Comparison of ENCODE assay signal across 8 cellular contexts in genomic region chr19:57934820-57935665, GRCh38. TPM values are rescaled to one million over a fixed set of nuclear protein-coding genes. Genes with fewer than 3 reads are reported as not detected.
DNase-seq lines count a peak whose midpoint lies in the region; ATAC-seq and FAIRE-seq lines count a peak whose summit lies in the region.

TSS of gene ZNF418 (minus strand) at chr19:57935402. CDS start at chr19:57933822, 1,580 bp downstream.

- peak within 1 kb of the TSS; percentile 92 for H3K27ac ChIP-seq in HUES64 (ENCODE audit: low read depth, low read length)

- peak within 1 kb of the TSS; percentile 81 for H3K4me3 ChIP-seq in HUES64 (ENCODE audit: low read length)

- in situ Hi-C loops in G401 (cut with HindIII; ENCODE audit: low sequenced_read_pairs), result no loop called here

- ATAC-seq in esophagus mucosa, result peak; percentile 84
- peak; percentile 94 for ATAC-seq in stimulated activated naive CD8-positive, alpha-beta T cell treated with anti-CD3 and anti-CD28 coated beads, Interleukin-15, amount 100 ng/mL, for 72 hours

- H3K36me3 ChIP-seq in HUES64 (ENCODE audit: insufficient read depth, low read length), result peaks cover 39% of the 10 kb centered on the region

- no peak for FAIRE-seq in RCC 7860 (lab: Jason Lieb, UNC)

- WGBS in HUES64, result 1% methylated on average over 54 of the region's 54 CpGs

- peaks cover 10% of the 10 kb centered on the region for H3K27me3 Mint-ChIP-seq in stimulated activated naive CD8-positive, alpha-beta T cell treated with anti-CD3 and anti-CD28 coated beads, Interleukin-15, amount 100 ng/mL, for 72 hours

- H3K4me1 Mint-ChIP-seq in stimulated activated naive CD8-positive, alpha-beta T cell treated with anti-CD3 and anti-CD28 coated beads, Interleukin-15, amount 100 ng/mL, for 72 hours, result peaks cover 13% of the 10 kb centered on the region

- peak within 1 kb of the TSS; percentile 88 to 96 for H3K27ac Mint-ChIP-seq in stimulated activated naive CD8-positive, alpha-beta T cell treated with anti-CD3 and anti-CD28 coated beads, Interleukin-15, amount 100 ng/mL, for 72 hours

- peaks cover 26% of the 10 kb centered on the region for H3K9me3 ChIP-seq in HUES64 (ENCODE audit: insufficient read depth, low read depth, low read length)

- H3K4me3 Mint-ChIP-seq in stimulated activated naive CD8-positive, alpha-beta T cell treated with anti-CD3 and anti-CD28 coated beads, Interleukin-15, amount 100 ng/mL, for 72 hours, result peak within 1 kb of the TSS; percentile 86 to 94

- H3K9me3 Mint-ChIP-seq in stimulated activated naive CD8-positive, alpha-beta T cell treated with anti-CD3 and anti-CD28 coated beads, Interleukin-15, amount 100 ng/mL, for 72 hours, result peaks cover 43 to 70% of the 10 kb centered on the region in 2 donors

- H3K27me3 ChIP-seq in HUES64 (ENCODE audit: insufficient read depth, low read length), result no peaks in the 10 kb centered on the region

- H3K9ac ChIP-seq in HUES64 (ENCODE audit: low read depth, low read length), result peak within 1 kb of the TSS; percentile 94

- DNase-seq in G401 (ENCODE audit: low spot score), result peak; percentile 96
- DNase-seq in activated T-cell treated with anti-CD3 and anti-CD28 coated beads for 24 hours (ENCODE audit: low read depth), result peak; percentile 23
- DNase-seq in midbrain (lab: John Stamatoyannopoulos, UW), result peak; percentile 93
- peak; percentile 38 to 54 for DNase-seq in stimulated activated naive CD8-positive, alpha-beta T cell treated with anti-CD3 and anti-CD28 coated beads, Interleukin-15, amount 100 ng/mL, for 72 hours
- DNase-seq in DMS79 treated with DMSO at 0.1 percent for 48 hours (lab: John Stamatoyannopoulos, UW), result no peak
- DNase-seq in RCC 7860 (ENCODE audit: low spot score), result no peak

- H3K4me1 ChIP-seq in HUES64 (ENCODE audit: insufficient read depth, low read length), result no peaks in the 10 kb centered on the region

RNA-seq across cellular contexts. Expression of gene ZNF418, which starts in this region (rescaled TPM):
- 0.27 and 0.49 TPM in 2 replicates for total RNA-seq in G401 (2014; rRNA removed; shearing (Covaris generic))
- 7.3 TPM for polyA plus RNA-seq in HUES64 (2013, experiment 1 of 2)
- 6.5 TPM for polyA plus RNA-seq in HUES64 (2013, experiment 2 of 2)
- total RNA-seq in esophagus mucosa, result 0.76 TPM

Comparison
In these comparisons a context has a peak if more than half of its experiments do, and no peak if none do; other contexts are left out.
1. Peak in DNase-seq in G401; RNA of the gene not detected or under 1 TPM.
2. Peak in ATAC-seq in esophagus mucosa; RNA of the gene not detected or under 1 TPM.
3. DNase-seq: peak in activated T-cell treated with anti-CD3 and anti-CD28 coated beads for 24 hours (single experiment), midbrain (single experiment) and stimulated activated naive CD8-positive, alpha-beta T cell treated with anti-CD3 and anti-CD28 coated beads, Interleukin-15, amount 100 ng/mL, for 72 hours (2 of 2); none in DMS79 treated with DMSO at 0.1 percent for 48 hours (single experiment) and RCC 7860 (single experiment).